8 cellular contexts compared by ENCODE assay signal in genomic region chr19:11374449-11375142, GRCh38. TPM values are rescaled to one million over a fixed set of nuclear protein-coding genes. Genes with fewer than 3 reads are reported as not detected.
DNase-seq lines count a peak whose midpoint lies in the region; ATAC-seq, FAIRE-seq and TF ChIP-seq lines count a peak whose summit lies in the region.

TSS of gene SWSAP1 (plus strand) at chr19:11374666. CDS start at chr19:11374681, 15 bp downstream.

- peak; percentile 84 for TF ChIP-seq POLR2A in GM19099 (IDR thresholded peaks at IDR 0.05; ENCODE audit: extremely low read depth, insufficient read length, low read depth)

- peak within 1 kb of the TSS; percentile 69 to 87 for H3K4me3 ChIP-seq in kidney (ENCODE audit: low read length in 2 of 2)

- H3K9me3 ChIP-seq in kidney (ENCODE audit: control insufficient read depth in 1 of 2, low read length in 2 of 2): no peaks in the 10 kb centered on the region

- peak within 1 kb of the TSS; percentile 87 to 98 for H3K27ac ChIP-seq in kidney (ENCODE audit: low read depth in 2 of 2, low read length in 2 of 2)

- peak; percentile 99 to 100 for DNase-seq in AML-193 (lab: John Stamatoyannopoulos, UW)
- peak; percentile 98 to 99 for DNase-seq in NCI-H446 (lab: John Stamatoyannopoulos, UW)
- DNase-seq in activated CD4-positive, CD25-positive, alpha-beta regulatory T cell treated with anti-CD3 and anti-CD28 coated beads, Interleukin-2, amount 50 U/mL, for 72 hours: peak; percentile 96
- DNase-seq in cerebellum (ENCODE audit: low spot score): peak; percentile 99
- DNase-seq in kidney: peak; percentile 99
- peak; percentile 91 to 92 for DNase-seq in stimulated activated CD4-positive, alpha-beta T cell treated with anti-CD3 and anti-CD28 coated beads, Interleukin-15, amount 100 ng/mL, for 1 hour (ENCODE audit: low read depth in 1 of 2, low spot score in 1 of 2)

- H3K4me1 ChIP-seq in kidney (ENCODE audit: control insufficient read depth in 1 of 2, insufficient read depth in 1 of 2, low read depth in 1 of 2, low read length in 2 of 2): peaks cover 0 to 23% of the 10 kb centered on the region in 2 donors

- ATAC-seq in HG03354 (IDR thresholded peaks at IDR 0.05; ENCODE audit: poor library complexity, severe bottlenecking, unreplicated experiment): peak; percentile 85

- no peak for TF ChIP-seq CTCF in kidney (IDR thresholded peaks at IDR 0.05; ENCODE audit: borderline replicate concordance, extremely low read depth, insufficient read depth)

- no peaks in the 10 kb centered on the region for H3K36me3 ChIP-seq in kidney (ENCODE audit: control insufficient read depth in 1 of 2, insufficient read depth in 2 of 2, low read length in 2 of 2)

- peak; percentile 99 for FAIRE-seq in kidney (lab: Jason Lieb, UNC)

- H3K9ac ChIP-seq in kidney (ENCODE audit: low read length in 2 of 2): peak within 1 kb of the TSS; percentile 85 to 92

- intact Hi-C loops in kidney (cut with DNase I): no loop called here

RNA-seq across cellular contexts. Expression of gene SWSAP1, which starts in this region (rescaled TPM):
- total RNA-seq in cerebellum (0.64 TPM), kidney (4.1 TPM)
- polyA plus RNA-seq in kidney (ENCODE audit: insufficient read depth, low read depth, low replicate concordance): 6.2 TPM

Comparison
In these comparisons a context has a peak if more than half of its experiments do, and no peak if none do; other contexts are left out.
1. Peak in every context shown above with its lines: DNase-seq, ATAC-seq, H3K4me3 ChIP-seq and H3K27ac ChIP-seq.
2. Peak in DNase-seq in cerebellum; RNA of the gene not detected or under 1 TPM.